ENCODE assay signal across 1 cellular context in the genomic region with DNA sequence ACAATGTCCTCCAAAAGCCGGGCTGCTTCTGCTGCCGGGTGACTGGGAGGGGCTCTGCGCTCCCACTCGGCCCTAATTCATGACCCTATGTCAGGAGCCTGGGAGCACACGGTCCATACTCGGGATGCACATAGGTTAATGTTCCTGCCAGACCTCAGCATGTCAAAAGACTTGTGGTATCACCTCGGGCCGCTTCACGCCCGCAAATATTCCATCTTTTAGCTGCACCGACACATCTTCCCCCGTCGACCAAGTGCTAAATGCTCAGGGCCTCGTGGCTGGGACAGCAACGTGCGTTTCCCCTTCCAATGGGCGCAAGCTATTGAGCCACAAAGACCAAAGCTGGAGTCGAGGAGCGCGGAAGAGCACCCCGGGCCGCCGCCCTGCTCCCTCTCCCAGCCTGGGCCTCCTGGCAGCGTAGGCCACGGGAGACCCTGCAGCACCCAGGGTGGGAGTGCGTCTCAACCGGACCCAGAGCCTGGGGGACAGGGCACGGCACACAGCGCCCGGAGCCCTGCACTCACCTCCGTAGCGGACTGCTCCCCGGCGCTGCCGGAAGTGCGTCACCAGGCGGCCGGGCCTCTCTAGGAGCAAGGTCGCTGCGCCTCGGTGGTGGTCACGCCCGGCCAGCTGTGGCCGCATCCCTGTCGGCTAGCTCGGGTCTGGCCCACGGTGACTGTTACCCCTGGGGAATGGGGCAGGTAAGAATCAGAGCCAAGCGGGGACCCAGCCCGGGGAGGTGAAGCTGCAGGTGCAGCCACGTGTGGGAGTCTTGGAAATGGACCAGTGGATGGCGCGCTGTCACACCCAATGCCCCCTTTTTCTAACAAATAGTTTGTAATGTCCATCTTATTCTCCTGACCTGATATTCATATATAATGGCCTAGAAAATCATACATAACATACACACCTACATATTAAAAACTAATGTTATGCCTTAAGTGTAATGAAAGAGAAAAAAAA.
TF ChIP-seq lines count a peak whose summit lies in the region.

ZNF23 (minus strand) TSS at position 562 of the 963 bp plus-strand sequence. CDS start 5,451 bp downstream, outside the sequence.

TF ChIP-seq in WTC11, 78 proteins besides CTCF, POLR2A, EP300 and RAD21 (continued from another document):
- TF ChIP-seq ZNF423 (CRISPR knock-in tag; IDR thresholded peaks at IDR 0.05), result no peak
- TF ChIP-seq MYBL2 (CRISPR knock-in tag; IDR thresholded peaks at IDR 0.05), result peak; percentile 74; the same call in 1 of the 2 replicates
- TF ChIP-seq, protein P1, sequence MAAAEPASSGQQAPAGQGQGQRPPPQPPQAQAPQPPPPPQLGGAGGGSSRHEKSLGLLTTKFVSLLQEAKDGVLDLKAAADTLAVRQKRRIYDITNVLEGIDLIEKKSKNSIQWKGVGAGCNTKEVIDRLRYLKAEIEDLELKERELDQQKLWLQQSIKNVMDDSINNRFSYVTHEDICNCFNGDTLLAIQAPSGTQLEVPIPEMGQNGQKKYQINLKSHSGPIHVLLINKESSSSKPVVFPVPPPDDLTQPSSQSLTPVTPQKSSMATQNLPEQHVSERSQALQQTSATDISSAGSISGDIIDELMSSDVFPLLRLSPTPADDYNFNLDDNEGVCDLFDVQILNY (CRISPR knock-in tag; IDR thresholded peaks at IDR 0.05), result peak; percentile 64; the same call in 1 of the 2 replicates
- peak; percentile 52 for TF ChIP-seq TEAD1 (CRISPR knock-in tag; IDR thresholded peaks at IDR 0.05)
- peak; percentile 98 for TF ChIP-seq KAT7 (CRISPR knock-in tag; IDR thresholded peaks at IDR 0.05; ENCODE audit: borderline replicate concordance)
- TF ChIP-seq, protein P2, sequence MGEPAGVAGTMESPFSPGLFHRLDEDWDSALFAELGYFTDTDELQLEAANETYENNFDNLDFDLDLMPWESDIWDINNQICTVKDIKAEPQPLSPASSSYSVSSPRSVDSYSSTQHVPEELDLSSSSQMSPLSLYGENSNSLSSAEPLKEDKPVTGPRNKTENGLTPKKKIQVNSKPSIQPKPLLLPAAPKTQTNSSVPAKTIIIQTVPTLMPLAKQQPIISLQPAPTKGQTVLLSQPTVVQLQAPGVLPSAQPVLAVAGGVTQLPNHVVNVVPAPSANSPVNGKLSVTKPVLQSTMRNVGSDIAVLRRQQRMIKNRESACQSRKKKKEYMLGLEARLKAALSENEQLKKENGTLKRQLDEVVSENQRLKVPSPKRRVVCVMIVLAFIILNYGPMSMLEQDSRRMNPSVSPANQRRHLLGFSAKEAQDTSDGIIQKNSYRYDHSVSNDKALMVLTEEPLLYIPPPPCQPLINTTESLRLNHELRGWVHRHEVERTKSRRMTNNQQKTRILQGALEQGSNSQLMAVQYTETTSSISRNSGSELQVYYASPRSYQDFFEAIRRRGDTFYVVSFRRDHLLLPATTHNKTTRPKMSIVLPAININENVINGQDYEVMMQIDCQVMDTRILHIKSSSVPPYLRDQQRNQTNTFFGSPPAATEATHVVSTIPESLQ (CRISPR knock-in tag; IDR thresholded peaks at IDR 0.05), result no peak
- TF ChIP-seq CREB1 (CRISPR knock-in tag; IDR thresholded peaks at IDR 0.05), result peak; percentile 54; the same call in 1 of the 2 replicates
TF ChIP-seq in WTC11: peak in this region for 35.
